ENCODE assay signal across 8 cellular contexts in genomic region chr13:29849731-29850212, GRCh38. TPM values are rescaled to one million over a fixed set of nuclear protein-coding genes. Genes with fewer than 3 reads are reported as not detected.
DNase-seq lines count a peak whose midpoint lies in the region; ATAC-seq and TF ChIP-seq lines count a peak whose summit lies in the region.

No MANE protein-coding gene starts in this region.

- ATAC-seq in GM21786 (IDR thresholded peaks at IDR 0.05; ENCODE audit: unreplicated experiment) (peak; percentile 26), lung (ENCODE audit: insufficient read depth, low FRiP score) (peak; percentile 50)

- H3K27ac ChIP-seq in Karpas-422 (ENCODE audit: low read length) (no peak overlapping the region), lung (ENCODE audit: low read depth in 1 of 2, low read length in 1 of 2) (peak overlapping the region; percentile 98 to 100)

- WGBS in lung, 2 donors = 0 to 1% methylated on average over 50 of the region's 50 CpGs

- H3K9ac ChIP-seq in Karpas-422 (ENCODE audit: low read length) = peak overlapping the region; percentile 80

- DNase-seq in Karpas-422 (no peak), lung (ENCODE audit: low spot score) (peak; percentile 72), SKM-1 treated with dmso at 0.1 percent for 144 hours (lab: John Stamatoyannopoulos, UW; ENCODE audit: unreplicated experiment) (no peak)
- peak; percentile 56 for DNase-seq in activated CD4-positive, CD25-positive, alpha-beta regulatory T cell treated with anti-CD3 and anti-CD28 coated beads, Interleukin-2, amount 50 U/mL, for 72 hours
- DNase-seq in effector CD8-positive, alpha-beta T cell (lab: John Stamatoyannopoulos, UW) = peak; percentile 4
- DNase-seq in stimulated activated CD8-positive, alpha-beta memory T cell treated with anti-CD3 and anti-CD28 coated beads, Interleukin-15, amount 100 ng/mL, for 1 hour (ENCODE audit: low read depth) = peak; percentile 2

- TF ChIP-seq CTCF in GM12875 (IDR thresholded peaks at IDR 0.05; ENCODE audit: borderline replicate concordance, insufficient read depth, low read depth, low read length) = no peak
- no peak for TF ChIP-seq CTCF in lung (IDR thresholded peaks at IDR 0.05; ENCODE audit: control extremely low read depth, extremely low read depth)

- no peaks in the 10 kb centered on the region for H3K9me2 ChIP-seq in Karpas-422 (replicated peaks; ENCODE audit: insufficient read depth, low read length)

- peaks cover 11% of the 10 kb centered on the region for H4K20me1 ChIP-seq in Karpas-422 (ENCODE audit: insufficient read depth, low read depth, low read length)

- H3K4me3 ChIP-seq in GM12875 (ENCODE audit: low read depth, low read length) (peak overlapping the region; percentile 92), Karpas-422 (ENCODE audit: low read length) (peak overlapping the region; percentile 87), lung (peak overlapping the region; percentile 92)

- H3K4me1 ChIP-seq in Karpas-422 (ENCODE audit: low read length) = peaks cover 14% of the 10 kb centered on the region
- peaks cover 0 to 3% of the 10 kb centered on the region in 2 donors for H3K4me1 ChIP-seq in lung (ENCODE audit: control insufficient read depth in 2 of 2, insufficient read depth in 2 of 2, low read length in 2 of 2)

- H3K27me3 ChIP-seq in Karpas-422 (ENCODE audit: low read length) (0 out of 2 replicates have a peak, but pooled peaks cover 4% of the 10 kb centered on the region), lung (ENCODE audit: control insufficient read depth, insufficient read depth) (no peaks in the 10 kb centered on the region)

- H3K9me3 ChIP-seq in Karpas-422 (ENCODE audit: low read length) (no peaks in the 10 kb centered on the region), lung (ENCODE audit: control insufficient read depth in 2 of 2, insufficient read depth in 1 of 2, low read length in 1 of 2) (no peaks in the 10 kb centered on the region)

- peak overlapping the region; percentile 97 for H2AFZ ChIP-seq in Karpas-422 (ENCODE audit: low read length)

- H3K36me3 ChIP-seq in Karpas-422 (ENCODE audit: insufficient read depth, low read length) = no peaks in the 10 kb centered on the region
- no peaks in the 10 kb centered on the region for H3K36me3 ChIP-seq in lung (ENCODE audit: control insufficient read depth in 2 of 2, insufficient read depth in 2 of 2, low read length in 2 of 2)

- no peaks in the 10 kb centered on the region for H3K79me2 ChIP-seq in Karpas-422 (ENCODE audit: low read length)

- H3K4me2 ChIP-seq in Karpas-422 (ENCODE audit: low read depth, low read length, poor library complexity, severe bottlenecking) = peak overlapping the region; percentile 93

RNA-seq across cellular contexts. Expression of gene UBL3, which starts 0.6 kb away (rescaled TPM):
- total RNA-seq in Karpas-422 (2014; rRNA removed; shearing (Covaris generic); ENCODE audit: low replicate concordance) = 2.1 and 3.9 TPM in 2 replicates
- total RNA-seq in lung = 10 to 100 TPM; 42.4 to 58.2 TPM
- 10 to 100 TPM; 19.6 to 24.9 TPM for polyA plus RNA-seq in lung

Comparison
In these comparisons a context has a peak if more than half of its experiments do, and no peak if none do; other contexts are left out.
1. DNase-seq: peak in activated CD4-positive, CD25-positive, alpha-beta regulatory T cell treated with anti-CD3 and anti-CD28 coated beads, Interleukin-2, amount 50 U/mL, for 72 hours (single experiment), effector CD8-positive, alpha-beta T cell (single experiment), lung (single experiment) and stimulated activated CD8-positive, alpha-beta memory T cell treated with anti-CD3 and anti-CD28 coated beads, Interleukin-15, amount 100 ng/mL, for 1 hour (single experiment); none in Karpas-422 (single experiment) and SKM-1 treated with dmso at 0.1 percent for 144 hours (single experiment).
2. Peak in every context shown above with its lines, with median percentiles within 50 percentile points of each other: H3K4me3 ChIP-seq.